ENCODE assay signal across 1 cellular context in genomic region chr6:148866657-148867268, GRCh38.
TF ChIP-seq lines count a peak whose summit lies in the region.

No MANE protein-coding gene starts in this region.

TF ChIP-seq in SK-N-SH, 30 proteins besides CTCF, POLR2A, EP300 and RAD21 (continued from another document):
- TF ChIP-seq ZBTB33 (IDR thresholded peaks at IDR 0.05; ENCODE audit: borderline replicate concordance, low read depth), result no peak
